Comparison of ENCODE assay signal across 26 cellular contexts in the genomic region with DNA sequence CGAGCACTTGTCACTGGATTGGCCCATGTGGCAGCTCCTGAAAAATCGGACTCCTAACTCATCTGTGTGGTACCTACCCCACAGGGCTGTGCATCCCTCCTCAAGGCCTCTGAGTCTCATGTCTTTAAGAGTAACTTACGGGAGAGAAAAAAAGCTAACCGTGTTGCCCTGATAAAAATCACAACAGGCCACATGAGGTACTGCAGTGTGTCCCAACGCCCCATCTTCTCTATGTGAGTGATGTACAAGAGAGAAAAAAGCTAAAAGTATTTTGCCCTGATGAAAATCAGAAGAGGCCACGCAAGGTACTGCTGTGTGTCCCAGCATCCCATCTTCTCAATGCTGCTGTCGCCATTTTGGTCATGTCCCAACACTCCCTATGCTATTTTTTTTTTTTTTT. TPM values are rescaled to one million over a fixed set of nuclear protein-coding genes. Genes with fewer than 3 reads are reported as not detected.
DNase-seq lines count a peak whose midpoint lies in the region; ATAC-seq and TF ChIP-seq lines count a peak whose summit lies in the region.
"Had no signal": no experiment of that assay in that cellular context is flagged by ENCODE, and none has a peak within 500 bp of the region (broad histone marks: within the 10 kb centered on the region; RNA-seq: fewer than 3 reads in every experiment).

No MANE protein-coding gene starts in this region.

- H3K27ac Mint-ChIP-seq in MCF 10A (ENCODE audit: low read depth, unreplicated experiment): no peak overlapping the region
- no peak overlapping the region for H3K27ac Mint-ChIP-seq in endodermal cell
- H3K27ac Mint-ChIP-seq in progenitor cell of endocrine pancreas: no peak overlapping the region
- H3K27ac Mint-ChIP-seq: activated CD4-positive, alpha-beta T cell treated with anti-CD3 and anti-CD28 coated beads for 36 hours; activated naive CD8-positive, alpha-beta T cell treated with anti-CD3 and anti-CD28 coated beads, Interleukin-2, amount 10 ng/mL, durations not matched to agents 7 days and 5 days; CD4-positive, alpha-beta memory T cell had no signal

- POLR2A ChIA-PET in MCF 10A (lab: Yijun Ruan, JAX): no interaction called here

- 80 to 94% methylated on average over 5 to 7 of the region's 7 CpGs for WGBS in endodermal cell (ENCODE audit: insufficient coverage in 1 of 2, insufficient read length in 1 of 2), 2 experiments

- H3K4me3 ChIP-seq in breast epithelium: no peak overlapping the region
- no peak overlapping the region for H3K4me3 ChIP-seq in endodermal cell (ENCODE audit: low read length)
- H3K4me3 ChIP-seq: lung had no signal

- no peaks in the 10 kb centered on the region for H3K36me3 Mint-ChIP-seq in MCF 10A (ENCODE audit: insufficient read depth, unreplicated experiment)
- H3K36me3 Mint-ChIP-seq in endodermal cell (ENCODE audit: low read depth): no peaks in the 10 kb centered on the region
- no peaks in the 10 kb centered on the region for H3K36me3 Mint-ChIP-seq in progenitor cell of endocrine pancreas (ENCODE audit: insufficient read depth)
- H3K36me3 Mint-ChIP-seq: activated naive CD8-positive, alpha-beta T cell treated with anti-CD3 and anti-CD28 coated beads, Interleukin-2, amount 10 ng/mL, durations not matched to agents 7 days and 5 days; CD4-positive, alpha-beta memory T cell had no signal

- ATAC-seq in HG02981 (IDR thresholded peaks at IDR 0.05; ENCODE audit: unreplicated experiment): no peak
- ATAC-seq: activated CD4-positive, alpha-beta T cell treated with anti-CD3 and anti-CD28 coated beads for 36 hours; sciatic nerve had no signal

- no peak for TF ChIP-seq POLR2A in breast epithelium (IDR thresholded peaks at IDR 0.05)

- H3K27me3 Mint-ChIP-seq in MCF 10A (ENCODE audit: insufficient read depth, unreplicated experiment) (no peaks in the 10 kb centered on the region), endodermal cell (ENCODE audit: insufficient read depth) (peaks cover 7% of the 10 kb centered on the region), progenitor cell of endocrine pancreas (peaks cover 23% of the 10 kb centered on the region)

- H3K4me1 Mint-ChIP-seq in MCF 10A (ENCODE audit: insufficient read depth, unreplicated experiment): no peaks in the 10 kb centered on the region
- H3K4me1 Mint-ChIP-seq in endodermal cell: no peaks in the 10 kb centered on the region
- no peaks in the 10 kb centered on the region for H3K4me1 Mint-ChIP-seq in progenitor cell of endocrine pancreas (ENCODE audit: low read depth)

- H3K9me3 Mint-ChIP-seq in MCF 10A (ENCODE audit: unreplicated experiment) (no peaks in the 10 kb centered on the region), endodermal cell (no peaks in the 10 kb centered on the region), progenitor cell of endocrine pancreas (ENCODE audit: low read depth) (no peaks in the 10 kb centered on the region)
- H3K9me3 Mint-ChIP-seq: activated naive CD8-positive, alpha-beta T cell treated with anti-CD3 and anti-CD28 coated beads, Interleukin-2, amount 10 ng/mL, durations not matched to agents 7 days and 5 days; CD4-positive, alpha-beta memory T cell had no signal

- no peak overlapping the region for H3K4me3 Mint-ChIP-seq in MCF 10A (ENCODE audit: unreplicated experiment)
- H3K4me3 Mint-ChIP-seq in endodermal cell: no peak overlapping the region
- no peak overlapping the region for H3K4me3 Mint-ChIP-seq in progenitor cell of endocrine pancreas (ENCODE audit: low read depth)
- H3K4me3 Mint-ChIP-seq: activated CD4-positive, alpha-beta T cell treated with anti-CD3 and anti-CD28 coated beads for 36 hours; activated naive CD8-positive, alpha-beta T cell treated with anti-CD3 and anti-CD28 coated beads, Interleukin-2, amount 10 ng/mL, durations not matched to agents 7 days and 5 days; CD4-positive, alpha-beta memory T cell had no signal

- H3K9me3 ChIP-seq in breast epithelium (no peaks in the 10 kb centered on the region), endodermal cell (ENCODE audit: control insufficient read depth, low read length) (no peaks in the 10 kb centered on the region)

- H3K4me1 ChIP-seq in breast epithelium (no peaks in the 10 kb centered on the region), endodermal cell (ENCODE audit: control insufficient read depth, insufficient read depth, low read length) (no peaks in the 10 kb centered on the region)

- H3K9ac ChIP-seq in endodermal cell (ENCODE audit: extremely low read depth, low read length, poor library complexity, severe bottlenecking): no peak overlapping the region
- H3K9ac ChIP-seq: KMS-11 had no signal

- DNase-seq in MCF 10A (ENCODE audit: unreplicated experiment) (no peak), breast epithelium (ENCODE audit: low spot score in 2 of 2) (no peak), OCI-M1 (lab: John Stamatoyannopoulos, UW) (peak; percentile 6), endodermal cell (no peak), progenitor cell of endocrine pancreas (ENCODE audit: low spot score, unreplicated experiment) (no peak), NCI-H510A (lab: John Stamatoyannopoulos, UW) (no peak), ecto neural progenitor cell (ENCODE audit: low spot score) (no peak)
- DNase-seq: activated CD4-positive, alpha-beta T cell treated with anti-CD3 and anti-CD28 coated beads for 36 hours; activated CD8-positive, alpha-beta memory T cell treated with anti-CD3 and anti-CD28 coated beads for 24 hours; activated gamma-delta T cell; activated naive CD8-positive, alpha-beta T cell treated with anti-CD3 and anti-CD28 coated beads, Interleukin-2, amount 10 ng/mL, durations not matched to agents 7 days and 5 days; activated T-cell treated with anti-CD3 and anti-CD28 coated beads, Interleukin-2, amount 50 U/mL, for 1 hour; AML-193; CD4-positive, alpha-beta memory T cell; kidney glomerular epithelial cell; NCI-H774; stimulated activated CD4-positive, alpha-beta T cell treated with anti-CD3 and anti-CD28 coated beads, Interleukin-12 subunit alpha, Interleukin-12 subunit beta, amount 100 ng/mL, for 4 hours; stimulated activated CD4-positive, alpha-beta T cell treated with anti-CD3 and anti-CD28 coated beads, Interleukin-4, amount 100 ng/mL, for 1 hour; trophoblast cell had no signal

- CTCF ChIA-PET in MCF 10A (lab: Yijun Ruan, JAX): no interaction called here

- BruUV-seq in MCF 10A (replicated peaks; lab: Mats Ljungman, UMichigan): no TSS peak

- peak; percentile 4 for TF ChIP-seq CTCF in MCF 10A (IDR thresholded peaks at IDR 0.05; ENCODE audit: unreplicated experiment)
- TF ChIP-seq CTCF in breast epithelium (IDR thresholded peaks at IDR 0.05): no peak
- peak; percentile 56 for TF ChIP-seq CTCF in endodermal cell (conservative IDR thresholded peaks at IDR 0.05)
- peak; percentile 17 for TF ChIP-seq CTCF in progenitor cell of endocrine pancreas (IDR thresholded peaks at IDR 0.05; ENCODE audit: unreplicated experiment)

- H3K27me3 ChIP-seq in breast epithelium (no peaks in the 10 kb centered on the region), endodermal cell (ENCODE audit: control insufficient read depth, insufficient read depth, low read length, poor library complexity, severe bottlenecking) (no peaks in the 10 kb centered on the region)

- H3K36me3 ChIP-seq in breast epithelium (no peaks in the 10 kb centered on the region), endodermal cell (ENCODE audit: control insufficient read depth, insufficient read depth, low read length) (no peaks in the 10 kb centered on the region)

- no peak overlapping the region for H3K27ac ChIP-seq in breast epithelium
- no peak overlapping the region for H3K27ac ChIP-seq in endodermal cell (ENCODE audit: low read depth, low read length)
- H3K27ac ChIP-seq: epithelial cell of prostate, KMS-11 had no signal

- intact Hi-C loops in MCF 10A (cut with micrococcal nuclease) (no loop called here), breast epithelium (cut with DNase I; ENCODE audit: low total_unique reads) (no loop called here)

RNA-seq across cellular contexts. Expression of a gene that starts 41.2 kb away (rescaled TPM):
- total RNA-seq in MCF 10A (2022): 0.28 and 0.56 TPM in 2 replicates
- 1 to 10 TPM in 2 of 3 donors, under 1 TPM in 1; 0.66 to 2.4 (median 1.3) TPM for total RNA-seq in breast epithelium
- total RNA-seq in endodermal cell: not detected
- 0.11 TPM for polyA plus RNA-seq in endodermal cell (2013, experiment 1 of 2)
- not detected for polyA plus RNA-seq in endodermal cell (2013, experiment 2 of 2)
- total RNA-seq in progenitor cell of endocrine pancreas: not detected in 2 replicates
- total RNA-seq: activated CD4-positive, alpha-beta T cell treated with anti-CD3 and anti-CD28 coated beads for 36 hours; CD4-positive, alpha-beta memory T cell; T-helper 2 cell treated with Interferon-gamma antibody and Interleukin-4, amounts not matched to agents 100 ng/mL and 5 ng/mL, for 36 hours had no signal
- polyA plus RNA-seq: CD4-positive, alpha-beta memory T cell; neural cell had no signal

Comparison
In these comparisons a context has a peak if more than half of its experiments do, and no peak if none do; other contexts are left out.
1. CTCF ChIP-seq: peak in MCF 10A (single experiment), endodermal cell (single experiment) and progenitor cell of endocrine pancreas (single experiment); none in breast epithelium (0 of 3).